ENCODE assay signal across 8 cellular contexts in the genomic region with DNA sequence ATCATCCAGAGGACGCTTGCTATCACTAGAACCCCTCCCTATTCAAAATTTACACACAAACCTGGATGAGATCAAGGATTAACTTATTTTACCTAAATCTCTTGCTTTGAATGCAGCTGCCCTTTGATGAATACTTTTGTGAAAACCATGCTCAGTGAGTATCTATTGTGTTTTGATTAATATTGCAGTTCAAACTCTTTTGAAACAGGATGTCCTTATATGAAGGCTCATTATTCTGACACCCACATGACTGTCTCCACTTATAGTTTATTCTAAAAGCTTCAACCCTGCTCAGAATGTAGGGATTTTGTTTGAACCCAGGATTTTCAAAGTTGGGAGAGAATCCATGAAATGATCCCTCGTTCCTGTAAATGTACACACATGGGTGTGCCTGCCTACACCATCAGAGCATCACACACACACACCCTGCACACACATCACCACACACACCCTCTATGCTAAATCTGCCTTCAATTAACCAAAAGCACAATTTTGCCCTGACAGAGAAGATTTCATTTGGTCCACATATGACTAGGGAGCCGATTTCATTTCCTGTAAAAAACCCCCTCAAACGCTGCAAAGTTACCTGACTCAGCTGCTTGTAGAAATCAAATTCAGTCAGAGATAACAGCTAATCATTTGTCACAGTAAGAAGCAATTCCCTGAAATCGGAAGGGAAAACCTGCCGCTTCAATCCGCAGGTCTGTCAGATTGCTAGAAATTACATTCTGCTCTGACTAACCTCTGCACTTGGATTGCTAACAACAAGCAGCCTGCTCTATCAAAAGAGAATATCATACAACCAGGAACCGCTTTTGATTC.
DNase-seq lines count a peak whose midpoint lies in the region; ATAC-seq, FAIRE-seq and TF ChIP-seq lines count a peak whose summit lies in the region.

No MANE protein-coding gene starts in this region.

- no peak for TF ChIP-seq RAD21 in HepG2 (CRISPR knock-in tag; IDR thresholded peaks at IDR 0.05)

- H4K20me1 ChIP-seq in HepG2 (ENCODE audit: insufficient read depth, low read length) (no peaks in the 10 kb centered on the region), MM.1S (ENCODE audit: insufficient read depth, low read length) (no peaks in the 10 kb centered on the region)

- H3K4me1 ChIP-seq in HepG2 (ENCODE audit: insufficient read depth, low read length) (no peaks in the 10 kb centered on the region), right lobe of liver (peaks cover 0 to under 1% (median 0%) of the 10 kb centered on the region in 4 donors), SJSA1 (replicated peaks) (peaks cover 62% of the 10 kb centered on the region), upper lobe of left lung (peaks cover 44 to 72% (median 69%) of the 10 kb centered on the region in 4 donors), MM.1S (ENCODE audit: low read length) (no peaks in the 10 kb centered on the region)

- H3K9ac ChIP-seq in HepG2 (ENCODE audit: insufficient read depth, low read depth, low read length) (no peak overlapping the region), MM.1S (ENCODE audit: low read length) (no peak overlapping the region)

- in situ Hi-C loops in HepG2 (cut with HindIII; ENCODE audit: extremely low pct_ligation_motif_present, low pct_unique_long_range_greater_than_20kb): no loop called here

- no peak for ATAC-seq in HepG2
- ATAC-seq in right lobe of liver: no peak
- no peak for ATAC-seq in upper lobe of left lung (ENCODE audit: low FRiP score in 2 of 2)
- no peak for ATAC-seq in HG03457 (IDR thresholded peaks at IDR 0.05; ENCODE audit: unreplicated experiment)
- no peak for ATAC-seq in GM21576 (IDR thresholded peaks at IDR 0.05; ENCODE audit: unreplicated experiment)

- no peak for FAIRE-seq in HepG2 (lab: Jason Lieb, UNC)

- no peaks in the 10 kb centered on the region for H3K9me2 ChIP-seq in MM.1S (replicated peaks; ENCODE audit: insufficient read depth, low read length)

- no peak for DNase-seq in HepG2 (ENCODE audit: low spot score)
- DNase-seq in right lobe of liver: no peak
- DNase-seq in SJSA1 (ENCODE audit: low read depth in 1 of 2, low spot score in 2 of 2): no peak
- peak; percentile 44 for DNase-seq in iris pigment epithelial cell (ENCODE audit: low read depth)
- no peak for DNase-seq in upper lobe of left lung
- DNase-seq in MM.1S: no peak

- 7% methylated on average over 8 of the region's 8 CpGs for WGBS in HepG2 (ENCODE audit: low lambda C conversion rate)
- WGBS in right lobe of liver (ENCODE audit: insufficient coverage, low coverage, low lambda C conversion rate, missing lambda C conversion rate): 18% methylated on average over 8 of the region's 8 CpGs
- 47 to 48% methylated on average over 8 of the region's 8 CpGs for WGBS in upper lobe of left lung, 2 donors

- intact Hi-C loops in HepG2 (cut with micrococcal nuclease; ENCODE audit: unreplicated experiment) (no loop called here), right lobe of liver (cut with DNase I) (no loop called here)

- TF ChIP-seq POLR2A in HepG2 (IDR thresholded peaks at IDR 0.05; ENCODE audit: insufficient read depth in 1 of 2, low read depth in 2 of 2, low read length in 2 of 2) (no peak), right lobe of liver (IDR thresholded peaks at IDR 0.05) (no peak), upper lobe of left lung (IDR thresholded peaks at IDR 0.05) (no peak)

- no peaks in the 10 kb centered on the region for H3K36me3 ChIP-seq in HepG2 (replicated peaks in 1 of 2; ENCODE audit: control insufficient read depth in 1 of 2, insufficient read depth in 2 of 2, low read length in 2 of 2)
- H3K36me3 ChIP-seq in right lobe of liver: no peaks in the 10 kb centered on the region
- H3K36me3 ChIP-seq in SJSA1: no peaks in the 10 kb centered on the region
- no peaks in the 10 kb centered on the region for H3K36me3 ChIP-seq in upper lobe of left lung
- no peaks in the 10 kb centered on the region for H3K36me3 ChIP-seq in MM.1S (replicated peaks; ENCODE audit: insufficient read depth, low read length)

- H3K27me3 ChIP-seq in HepG2 (ENCODE audit: control insufficient read depth in 1 of 2, insufficient read depth in 2 of 2, low read length in 2 of 2) (peaks cover 0 to 21% of the 10 kb centered on the region in 2 experiments; a peak in 2 of 5 replicates), right lobe of liver (no peaks in the 10 kb centered on the region), SJSA1 (replicated peaks) (no peaks in the 10 kb centered on the region), upper lobe of left lung (no peaks in the 10 kb centered on the region), MM.1S (replicated peaks; ENCODE audit: insufficient read depth, low read length) (no peaks in the 10 kb centered on the region)

- TF ChIP-seq CTCF in HepG2 (CRISPR knock-in tag; IDR thresholded peaks at IDR 0.05): no peak
- TF ChIP-seq CTCF in right lobe of liver (IDR thresholded peaks at IDR 0.05): no peak
- no peak for TF ChIP-seq CTCF in upper lobe of left lung (IDR thresholded peaks at IDR 0.05)
- no peak for TF ChIP-seq CTCF in MM.1S (IDR thresholded peaks at IDR 0.05; ENCODE audit: low read length)

- no peak overlapping the region for H3K4me2 ChIP-seq in HepG2 (ENCODE audit: low read depth, low read length)
- no peak overlapping the region for H3K4me2 ChIP-seq in MM.1S (ENCODE audit: low read depth, low read length)

- H3K27ac ChIP-seq in HepG2 (ENCODE audit: extremely low read length, insufficient read depth, low read length) (no peak overlapping the region), right lobe of liver (peak overlapping the region in 1 of 3 donors; percentile 44), SJSA1 (peak overlapping the region; percentile 44), upper lobe of left lung (peak overlapping the region; percentile 11 to 85 (median 56)), MM.1S (ENCODE audit: low read length) (no peak overlapping the region)

- H3K4me3 ChIP-seq in HepG2 (replicated peaks in 1 of 3; ENCODE audit: insufficient read depth in 1 of 3, low read depth in 2 of 3, low read length in 3 of 3) (no peak overlapping the region), right lobe of liver (no peak overlapping the region), SJSA1 (no peak overlapping the region), upper lobe of left lung (no peak overlapping the region), MM.1S (ENCODE audit: low read length) (no peak overlapping the region)

- CTCF ChIA-PET in HepG2 (lab: Yijun Ruan, JAX; ENCODE audit: low intra/inter-chr PET ratio, low total read pairs): no interaction called here

- TF ChIP-seq EP300 in HepG2 (IDR thresholded peaks at IDR 0.05; ENCODE audit: low read depth in 2 of 2, low read length in 2 of 2): no peak
- no peak for TF ChIP-seq EP300 in HepG2 (CRISPR knock-in tag; IDR thresholded peaks at IDR 0.05; ENCODE audit: borderline replicate concordance)
- no peak for TF ChIP-seq EP300 in upper lobe of left lung (IDR thresholded peaks at IDR 0.05)

- H3F3A ChIP-seq in MM.1S (ENCODE audit: insufficient read depth, low read length): no peaks in the 10 kb centered on the region

- BruUV-seq in HepG2 (replicated peaks; lab: Mats Ljungman, UMichigan): no TSS peak

- POLR2A ChIA-PET in HepG2 (lab: Yijun Ruan, JAX): no interaction called here

- H3K9me3 ChIP-seq in HepG2 (ENCODE audit: low read length): no peaks in the 10 kb centered on the region
- H3K9me3 ChIP-seq in right lobe of liver: no peaks in the 10 kb centered on the region
- H3K9me3 ChIP-seq in SJSA1 (replicated peaks): no peaks in the 10 kb centered on the region
- H3K9me3 ChIP-seq in upper lobe of left lung: no peaks in the 10 kb centered on the region
- no peaks in the 10 kb centered on the region for H3K9me3 ChIP-seq in MM.1S (replicated peaks; ENCODE audit: insufficient read depth, low read length)

- H2AFZ ChIP-seq in HepG2 (ENCODE audit: low read length) (no peak overlapping the region), MM.1S (ENCODE audit: low read length) (no peak overlapping the region)

- no peaks in the 10 kb centered on the region for H3K79me2 ChIP-seq in HepG2 (ENCODE audit: insufficient read depth, low read length)
- H3K79me2 ChIP-seq in MM.1S (ENCODE audit: low read length): no peaks in the 10 kb centered on the region

TF ChIP-seq in HepG2, 621 proteins besides CTCF, POLR2A, EP300 and RAD21 (continues in another document):
- TF ChIP-seq CBX2 (IDR thresholded peaks at IDR 0.05; ENCODE audit: low read depth, low read length) (0 out of 2 replicates have a peak, but pooled peaks have one; percentile 22), CBX2 (CRISPR knock-in tag; IDR thresholded peaks at IDR 0.05; ENCODE audit: low read depth) (no peak), ADNP (CRISPR knock-in tag; IDR thresholded peaks at IDR 0.05) (no peak)
- TF ChIP-seq, protein P1, sequence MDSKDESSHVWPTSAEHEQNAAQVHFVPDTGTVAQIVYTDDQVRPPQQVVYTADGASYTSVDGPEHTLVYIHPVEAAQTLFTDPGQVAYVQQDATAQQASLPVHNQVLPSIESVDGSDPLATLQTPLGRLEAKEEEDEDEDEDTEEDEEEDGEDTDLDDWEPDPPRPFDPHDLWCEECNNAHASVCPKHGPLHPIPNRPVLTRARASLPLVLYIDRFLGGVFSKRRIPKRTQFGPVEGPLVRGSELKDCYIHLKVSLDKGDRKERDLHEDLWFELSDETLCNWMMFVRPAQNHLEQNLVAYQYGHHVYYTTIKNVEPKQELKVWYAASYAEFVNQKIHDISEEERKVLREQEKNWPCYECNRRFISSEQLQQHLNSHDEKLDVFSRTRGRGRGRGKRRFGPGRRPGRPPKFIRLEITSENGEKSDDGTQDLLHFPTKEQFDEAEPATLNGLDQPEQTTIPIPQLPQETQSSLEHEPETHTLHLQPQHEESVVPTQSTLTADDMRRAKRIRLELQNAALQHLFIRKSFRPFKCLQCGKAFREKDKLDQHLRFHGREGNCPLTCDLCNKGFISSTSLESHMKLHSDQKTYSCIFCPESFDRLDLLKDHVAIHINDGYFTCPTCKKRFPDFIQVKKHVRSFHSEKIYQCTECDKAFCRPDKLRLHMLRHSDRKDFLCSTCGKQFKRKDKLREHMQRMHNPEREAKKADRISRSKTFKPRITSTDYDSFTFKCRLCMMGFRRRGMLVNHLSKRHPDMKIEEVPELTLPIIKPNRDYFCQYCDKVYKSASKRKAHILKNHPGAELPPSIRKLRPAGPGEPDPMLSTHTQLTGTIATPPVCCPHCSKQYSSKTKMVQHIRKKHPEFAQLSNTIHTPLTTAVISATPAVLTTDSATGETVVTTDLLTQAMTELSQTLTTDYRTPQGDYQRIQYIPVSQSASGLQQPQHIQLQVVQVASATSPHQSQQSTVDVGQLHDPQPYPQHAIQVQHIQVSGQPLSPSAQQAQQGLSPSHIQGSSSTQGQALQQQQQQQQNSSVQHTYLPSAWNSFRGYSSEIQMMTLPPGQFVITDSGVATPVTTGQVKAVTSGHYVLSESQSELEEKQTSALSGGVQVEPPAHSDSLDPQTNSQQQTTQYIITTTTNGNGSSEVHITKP (CRISPR knock-in tag; IDR thresholded peaks at IDR 0.05; ENCODE audit: low read depth): no peak
- TF ChIP-seq, protein P2, sequence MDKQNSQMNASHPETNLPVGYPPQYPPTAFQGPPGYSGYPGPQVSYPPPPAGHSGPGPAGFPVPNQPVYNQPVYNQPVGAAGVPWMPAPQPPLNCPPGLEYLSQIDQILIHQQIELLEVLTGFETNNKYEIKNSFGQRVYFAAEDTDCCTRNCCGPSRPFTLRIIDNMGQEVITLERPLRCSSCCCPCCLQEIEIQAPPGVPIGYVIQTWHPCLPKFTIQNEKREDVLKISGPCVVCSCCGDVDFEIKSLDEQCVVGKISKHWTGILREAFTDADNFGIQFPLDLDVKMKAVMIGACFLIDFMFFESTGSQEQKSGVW (CRISPR knock-in tag; IDR thresholded peaks at IDR 0.05; ENCODE audit: borderline replicate concordance): no peak

Comparison
In these comparisons a context has a peak if more than half of its experiments do, and no peak if none do; other contexts are left out.
1. H3K27ac ChIP-seq: peak in SJSA1 (single experiment) and upper lobe of left lung (4 of 4); none in HepG2 (single experiment) and MM.1S (single experiment).